In the genomic region with DNA sequence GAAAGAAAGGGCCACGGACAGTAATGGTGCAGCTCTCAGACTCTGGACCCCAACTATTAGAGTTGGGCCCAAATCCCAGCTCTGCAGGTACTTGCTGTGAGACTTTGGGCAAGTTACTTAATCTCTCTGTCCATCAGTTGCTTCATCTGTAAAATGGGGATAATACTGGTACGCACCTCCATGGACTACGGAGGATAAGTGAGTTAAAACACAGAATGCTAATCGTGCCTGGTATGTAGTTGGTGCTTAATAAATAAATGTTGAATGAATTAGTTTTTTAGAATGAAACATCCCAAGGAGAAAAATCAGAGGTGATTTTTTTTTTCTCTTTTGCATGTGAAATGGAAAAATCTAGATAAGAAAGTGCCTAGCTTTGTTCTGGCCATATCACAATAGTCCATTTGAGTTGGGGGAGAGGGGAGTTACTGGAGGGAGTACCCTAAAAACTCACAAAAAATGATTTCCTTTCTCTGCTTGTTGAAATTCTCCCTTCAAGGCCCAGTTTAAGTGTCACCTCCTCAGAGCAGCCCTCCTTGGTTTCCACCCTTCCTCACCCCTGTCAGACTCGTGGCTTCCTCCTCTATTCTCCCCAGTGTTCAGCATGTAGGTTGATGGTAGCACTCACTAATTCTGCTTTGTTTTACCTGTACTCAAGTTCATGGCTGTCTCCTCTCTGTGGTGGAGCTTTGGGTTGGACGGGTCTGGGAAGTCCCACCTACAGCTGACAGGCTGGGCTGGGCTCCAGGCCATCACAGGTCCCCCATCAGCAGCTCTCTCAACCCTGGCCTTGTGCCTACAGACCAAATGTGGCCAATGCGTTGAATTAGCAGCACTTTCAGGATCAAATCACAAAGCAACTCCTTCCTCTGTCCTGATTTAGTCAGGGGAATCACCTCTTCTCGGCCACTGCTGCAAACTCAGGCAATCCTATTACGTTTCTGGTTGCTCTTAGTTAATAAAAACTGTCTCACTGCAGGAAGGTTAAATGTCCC, we compare ENCODE assay signal across 1 cellular context.
TF ChIP-seq lines count a peak whose summit lies in the region.

No MANE protein-coding gene starts in this region.

TF ChIP-seq in HCT116, 20 proteins besides CTCF, POLR2A, EP300 and RAD21 (continued from another document):
- TF ChIP-seq ZBTB33 (IDR thresholded peaks at IDR 0.05; ENCODE audit: extremely low read depth, insufficient replicate concordance, low read length) (no peak), CBX3 (IDR thresholded peaks at IDR 0.05; ENCODE audit: low read depth) (no peak), TCF7L2 (IDR thresholded peaks at IDR 0.05; ENCODE audit: borderline replicate concordance, extremely low read depth, insufficient read depth, insufficient read length) (no peak), CEBPB (IDR thresholded peaks at IDR 0.05; ENCODE audit: low read depth) (no peak), YY1 (IDR thresholded peaks at IDR 0.05; ENCODE audit: extremely low read depth, insufficient replicate concordance, low read depth, low read length) (no peak)
TF ChIP-seq in HCT116: peak in this region for 0.
